In the genomic region with DNA sequence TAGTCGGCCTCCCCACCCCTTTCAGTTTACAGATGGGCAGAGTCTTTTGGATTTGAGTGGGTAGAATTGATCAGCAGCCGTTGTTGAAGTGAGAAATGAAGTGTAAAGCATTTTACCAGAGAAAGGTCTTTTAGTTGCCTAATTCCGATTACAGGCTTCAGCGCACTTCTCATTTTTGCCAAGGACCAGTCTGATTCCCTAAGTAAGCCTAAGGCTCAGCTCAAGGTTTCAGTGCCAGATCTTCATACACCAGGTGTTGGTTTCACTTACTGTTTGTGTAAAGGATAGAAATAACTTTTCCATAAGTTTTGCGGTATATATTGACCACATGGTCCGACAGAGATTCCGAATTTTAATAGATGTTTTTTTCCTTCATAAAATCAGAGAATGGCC, we compare ENCODE assay signal across 9 cellular contexts.
DNase-seq lines count a peak whose midpoint lies in the region; ATAC-seq and TF ChIP-seq lines count a peak whose summit lies in the region.
"Had no signal": no experiment of that assay in that cellular context is flagged by ENCODE, and none has a peak within 500 bp of the region (broad histone marks: within the 10 kb centered on the region; RNA-seq: fewer than 3 reads in every experiment).

No MANE protein-coding gene starts in this region.

- H3K27ac Mint-ChIP-seq in activated CD4-positive, alpha-beta T cell treated with anti-CD3 and anti-CD28 coated beads for 36 hours, result no peak overlapping the region
- peak overlapping the region; percentile 14 for H3K27ac Mint-ChIP-seq in activated CD8-positive, alpha-beta T cell treated with anti-CD3 and anti-CD28 coated beads for 36 hours

- H3K4me1 Mint-ChIP-seq in activated CD4-positive, alpha-beta T cell treated with anti-CD3 and anti-CD28 coated beads for 36 hours, result peaks cover 60% of the 10 kb centered on the region
- H3K4me1 Mint-ChIP-seq in activated CD8-positive, alpha-beta T cell treated with anti-CD3 and anti-CD28 coated beads for 36 hours (ENCODE audit: low read depth), result peaks cover 64% of the 10 kb centered on the region

- ATAC-seq in activated CD4-positive, alpha-beta T cell treated with anti-CD3 and anti-CD28 coated beads for 36 hours, result no peak
- ATAC-seq in activated CD8-positive, alpha-beta T cell treated with anti-CD3 and anti-CD28 coated beads for 36 hours, result no peak
- no peak for ATAC-seq in GM21367 (IDR thresholded peaks at IDR 0.05; ENCODE audit: unreplicated experiment)
- ATAC-seq in HG02973 (IDR thresholded peaks at IDR 0.05; ENCODE audit: unreplicated experiment), result no peak
- no peak for ATAC-seq in HG02981 (IDR thresholded peaks at IDR 0.05; ENCODE audit: unreplicated experiment)

- H3K9me3 Mint-ChIP-seq in activated CD4-positive, alpha-beta T cell treated with anti-CD3 and anti-CD28 coated beads for 36 hours (ENCODE audit: low read depth), result no peaks in the 10 kb centered on the region
- no peaks in the 10 kb centered on the region for H3K9me3 Mint-ChIP-seq in activated CD8-positive, alpha-beta T cell treated with anti-CD3 and anti-CD28 coated beads for 36 hours

- CTCF ChIA-PET in activated CD4-positive, alpha-beta T cell treated with anti-CD3 and anti-CD28 coated beads for 36 hours (lab: Charles Lee), result interaction anchor here (0.7 to 1.3 kb wide), 3 partner anchors 9 to 253 kb away, joined by 3 to 4 read pairs (median 3); no protein-coding TSS in a partner anchor
- CTCF ChIA-PET in activated CD8-positive, alpha-beta T cell treated with anti-CD3 and anti-CD28 coated beads for 36 hours (lab: Charles Lee), result interaction anchor here (1.0 to 1.5 kb wide), 3 partner anchors 9 to 214 kb away, joined by 3 to 4 read pairs (median 3); no protein-coding TSS in a partner anchor

- no peaks in the 10 kb centered on the region for H3K27me3 ChIP-seq in layer of hippocampus (ENCODE audit: control insufficient read depth, insufficient read depth, low read length)

- intact Hi-C loops in activated CD4-positive, alpha-beta T cell treated with anti-CD3 and anti-CD28 coated beads for 36 hours (cut with DNase I, micrococcal nuclease), result loop anchor here in 1 of 2 experiments (5.0 to 10.0 kb wide), 3 partner anchors 535 to 637 kb away; a partner anchor contains a TSS
- intact Hi-C loops in activated CD8-positive, alpha-beta T cell treated with anti-CD3 and anti-CD28 coated beads for 36 hours (cut with micrococcal nuclease), result loop anchor here (10.0 kb wide), 1 partner anchor 213 kb away; no protein-coding TSS in a partner anchor

- no peaks in the 10 kb centered on the region for H3K27me3 Mint-ChIP-seq in activated CD4-positive, alpha-beta T cell treated with anti-CD3 and anti-CD28 coated beads for 36 hours
- H3K27me3 Mint-ChIP-seq in activated CD8-positive, alpha-beta T cell treated with anti-CD3 and anti-CD28 coated beads for 36 hours, result no peaks in the 10 kb centered on the region

- H3K27ac ChIP-seq in layer of hippocampus (ENCODE audit: low read depth, low read length), result peak overlapping the region; percentile 94
- H3K27ac ChIP-seq in temporal lobe (ENCODE audit: low read depth, low read length), result peak overlapping the region; percentile 5

- DNase-seq in activated CD4-positive, alpha-beta T cell treated with anti-CD3 and anti-CD28 coated beads for 36 hours, result no peak
- no peak for DNase-seq in activated CD4-positive, alpha-beta T cell treated with anti-CD3 and anti-CD28 coated beads, Interleukin-2, amount 50 U/mL, for 4 hours
- no peak for DNase-seq in activated CD8-positive, alpha-beta T cell treated with anti-CD3 and anti-CD28 coated beads for 36 hours
- DNase-seq: stimulated activated CD4-positive, alpha-beta T cell treated with anti-CD3 and anti-CD28 coated beads, Interleukin-4, amount 100 ng/mL, for 1 hour had no signal

- peak overlapping the region; percentile 80 for H3K4me3 Mint-ChIP-seq in activated CD4-positive, alpha-beta T cell treated with anti-CD3 and anti-CD28 coated beads for 36 hours
- peak overlapping the region; percentile 80 for H3K4me3 Mint-ChIP-seq in activated CD8-positive, alpha-beta T cell treated with anti-CD3 and anti-CD28 coated beads for 36 hours

- H3K36me3 Mint-ChIP-seq in activated CD4-positive, alpha-beta T cell treated with anti-CD3 and anti-CD28 coated beads for 36 hours (ENCODE audit: low read depth), result peaks cover 8% of the 10 kb centered on the region
- peaks cover 15% of the 10 kb centered on the region for H3K36me3 Mint-ChIP-seq in activated CD8-positive, alpha-beta T cell treated with anti-CD3 and anti-CD28 coated beads for 36 hours (ENCODE audit: low read depth)

- POLR2A ChIA-PET in activated CD4-positive, alpha-beta T cell treated with anti-CD3 and anti-CD28 coated beads for 36 hours (lab: Charles Lee), result no interaction called here
- POLR2A ChIA-PET in activated CD8-positive, alpha-beta T cell treated with anti-CD3 and anti-CD28 coated beads for 36 hours (lab: Charles Lee), result interaction anchor here (1.5 kb wide), 1 partner anchor 219 kb away, joined by 5 read pairs; no protein-coding TSS in a partner anchor

- no peak for TF ChIP-seq CTCF in activated CD8-positive, alpha-beta T cell treated with anti-CD3 and anti-CD28 coated beads for 36 hours (IDR thresholded peaks at IDR 0.05)
